1 cellular context compared by ENCODE assay signal in genomic region chr21:41783476-41784150, GRCh38.
TF ChIP-seq lines count a peak whose summit lies in the region.

No MANE protein-coding gene starts in this region.

TF ChIP-seq in K562, 482 proteins besides CTCF, POLR2A, EP300 and RAD21 (continued from another document and continues in another):
- TF ChIP-seq ZNF740 (CRISPR knock-in tag; IDR thresholded peaks at IDR 0.05) (no peak), ZNF740 (tag; IDR thresholded peaks at IDR 0.05) (no peak), ZNF583 (CRISPR knock-in tag; IDR thresholded peaks at IDR 0.05) (no peak), E2F3 (CRISPR knock-in tag; IDR thresholded peaks at IDR 0.05) (no peak), BDP1 (IDR thresholded peaks at IDR 0.05; ENCODE audit: insufficient read depth, insufficient read length) (no peak), ZNF253 (CRISPR knock-in tag; conservative IDR thresholded peaks at IDR 0.05) (no peak), ZNF778 (CRISPR knock-in tag; IDR thresholded peaks at IDR 0.05) (no peak), TCF15 (CRISPR knock-in tag; IDR thresholded peaks at IDR 0.05) (no peak), CEBPB (tag; IDR thresholded peaks at IDR 0.05) (no peak), HMGN3 (IDR thresholded peaks at IDR 0.05; ENCODE audit: borderline replicate concordance, extremely low read depth, insufficient read length, low read depth, low read length) (no peak), ZNF512 (tag; IDR thresholded peaks at IDR 0.05) (no peak), TEAD1 (CRISPR knock-in tag; IDR thresholded peaks at IDR 0.05) (peak in 1 of 2 experiments; percentile 48; a peak in 1 of 4 replicates), ZNF354B (CRISPR knock-in tag; IDR thresholded peaks at IDR 0.05) (no peak), FOXJ2 (tag; IDR thresholded peaks at IDR 0.05) (no peak; the same call in 1 of the 2 replicates), TOE1 (IDR thresholded peaks at IDR 0.05; ENCODE audit: borderline replicate concordance) (no peak), TOE1 (CRISPR knock-in tag; IDR thresholded peaks at IDR 0.05; ENCODE audit: borderline replicate concordance, low read depth) (no peak), CTBP1 (IDR thresholded peaks at IDR 0.05; ENCODE audit: borderline replicate concordance) (peak; percentile 14; the same call in 1 of the 2 replicates), MYC (IDR thresholded peaks at IDR 0.05; ENCODE audit: low read depth, low read length) (0 out of 2 replicates have a peak, but pooled peaks have one; percentile 15), MYC (CRISPR knock-in tag; IDR thresholded peaks at IDR 0.05; ENCODE audit: borderline replicate concordance, low read depth) (no peak), ESRRB (CRISPR knock-in tag; IDR thresholded peaks at IDR 0.05; ENCODE audit: borderline replicate concordance) (no peak), CBFA2T2 (conservative IDR thresholded peaks at IDR 0.05) (peak; percentile 55), NFE2L1 (tag; IDR thresholded peaks at IDR 0.05; ENCODE audit: borderline replicate concordance, low read depth) (no peak), ZKSCAN8 (CRISPR knock-in tag; IDR thresholded peaks at IDR 0.05) (0 out of 2 replicates have a peak, but pooled peaks have one; percentile 34), HCFC1 (IDR thresholded peaks at IDR 0.05; ENCODE audit: low read depth, low read length) (no peak), MYNN (IDR thresholded peaks at IDR 0.05) (no peak), MYNN (CRISPR knock-in tag; IDR thresholded peaks at IDR 0.05) (no peak), ZNF449 (CRISPR knock-in tag; IDR thresholded peaks at IDR 0.05) (no peak), POLR2AphosphoS5 (IDR thresholded peaks at IDR 0.05; ENCODE audit: control insufficient read depth, insufficient read depth, low read depth, low read length) (no peak), MLX (CRISPR knock-in tag; conservative IDR thresholded peaks at IDR 0.05) (no peak), CBFA2T3 (IDR thresholded peaks at IDR 0.05) (peak; percentile 72), ZNF232 (CRISPR knock-in tag; IDR thresholded peaks at IDR 0.05) (no peak), TAF7 (tag; IDR thresholded peaks at IDR 0.05) (no peak), CREB5 (CRISPR knock-in tag; IDR thresholded peaks at IDR 0.05) (no peak), UBTF (IDR thresholded peaks at IDR 0.05; ENCODE audit: borderline replicate concordance in 1 of 2, low read depth in 2 of 2, low read length in 2 of 2) (no peak), ZNF280A (IDR thresholded peaks at IDR 0.05; ENCODE audit: low read depth, partially characterized antibody) (no peak), FOXP1 (CRISPR knock-in tag; IDR thresholded peaks at IDR 0.05) (no peak), SMARCB1 (IDR thresholded peaks at IDR 0.05; ENCODE audit: insufficient read length, low read depth) (no peak), HNRNPLL (IDR thresholded peaks at IDR 0.05; ENCODE audit: low read depth, low read length, poor library complexity, severe bottlenecking) (no peak), XRCC4 (IDR thresholded peaks at IDR 0.05; ENCODE audit: extremely low read depth, insufficient read depth, insufficient read length) (no peak), MIER1 (IDR thresholded peaks at IDR 0.05; ENCODE audit: low read depth) (no peak), ZNF511 (CRISPR knock-in tag; IDR thresholded peaks at IDR 0.05) (no peak), ZHX1 (conservative IDR thresholded peaks at IDR 0.05; ENCODE audit: low read length) (no peak), HMGXB4 (CRISPR knock-in tag; IDR thresholded peaks at IDR 0.05) (no peak), REST (CRISPR knock-in tag; IDR thresholded peaks at IDR 0.05; ENCODE audit: low read depth) (no peak), PTTG1 (tag; IDR thresholded peaks at IDR 0.05; ENCODE audit: low read depth) (no peak)
